8 cellular contexts compared by ENCODE assay signal in the genomic region with DNA sequence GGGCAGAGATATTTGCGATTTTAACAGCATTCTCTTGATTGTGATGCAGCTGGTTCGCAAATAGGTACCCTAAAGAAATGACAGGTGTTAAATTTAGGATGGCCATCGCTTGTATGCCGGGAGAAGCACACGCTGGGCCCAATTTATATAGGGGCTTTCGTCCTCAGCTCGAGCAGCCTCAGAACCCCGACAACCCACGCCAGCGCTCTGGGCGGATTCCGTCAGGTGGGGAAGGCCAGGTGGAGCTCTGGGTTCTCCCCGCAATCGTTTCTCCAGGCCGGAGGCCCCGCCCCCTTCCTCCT. TPM values are rescaled to one million over a fixed set of nuclear protein-coding genes. Genes with fewer than 3 reads are reported as not detected.
A peak's percentile ranks its signal among the peaks of the same experiment; 100 is the strongest.
DNase-seq lines count a peak whose midpoint lies in the region; ATAC-seq and TF ChIP-seq lines count a peak whose summit lies in the region.

No MANE protein-coding gene starts in this region.

- H3K4me3 Mint-ChIP-seq in activated CD8-positive, alpha-beta memory T cell treated with anti-CD3 and anti-CD28 coated beads, Interleukin-2, amount 10 ng/mL, durations not matched to agents 7 days and 5 days = peak overlapping the region; percentile 82

- TF ChIP-seq RAD21 in liver (IDR thresholded peaks at IDR 0.05) = no peak

- peaks cover 9 to 11% of the 10 kb centered on the region in 2 donors for H3K4me1 ChIP-seq in ascending aorta
- H3K4me1 ChIP-seq in liver (ENCODE audit: control insufficient read depth in 4 of 4, insufficient read depth in 4 of 4, low read length in 3 of 4) = peaks cover 5 to 16% (median 9%) of the 10 kb centered on the region in 4 donors
- H3K4me1 ChIP-seq in thymus (ENCODE audit: control insufficient read depth, insufficient read depth, low read length) = peaks cover 8% of the 10 kb centered on the region

- H3K4me3 ChIP-seq in ascending aorta (peak overlapping the region; percentile 93 to 97), liver (ENCODE audit: low read depth in 1 of 3, low read length in 3 of 3) (peak overlapping the region; percentile 85 to 99 (median 90)), thymus (ENCODE audit: low read length) (peak overlapping the region; percentile 88)

- H3K9me3 Mint-ChIP-seq in activated CD8-positive, alpha-beta memory T cell treated with anti-CD3 and anti-CD28 coated beads, Interleukin-2, amount 10 ng/mL, durations not matched to agents 7 days and 5 days (ENCODE audit: low read depth) = peaks cover 7% of the 10 kb centered on the region

- peak overlapping the region; percentile 96 to 97 for H3K27ac ChIP-seq in ascending aorta
- peak overlapping the region; percentile 93 to 94 for H3K27ac ChIP-seq in liver (ENCODE audit: low read depth in 1 of 2, low read length in 2 of 2)
- H3K27ac ChIP-seq in thymus (ENCODE audit: low read depth) = peak overlapping the region; percentile 6

- 6% methylated on average over 16 of the region's 16 CpGs for WGBS in liver
- 3% methylated on average over 16 of the region's 16 CpGs for WGBS in thymus

- ATAC-seq in activated CD8-positive, alpha-beta memory T cell treated with anti-CD3 and anti-CD28 coated beads, Interleukin-2, amount 10 ng/mL, durations not matched to agents 7 days and 5 days = no peak

- H3K36me3 ChIP-seq in ascending aorta (no peaks in the 10 kb centered on the region), liver (ENCODE audit: control insufficient read depth in 4 of 4, insufficient read depth in 3 of 4, low read depth in 1 of 4, low read length in 3 of 4) (peaks cover 0 to 2% (median 0%) of the 10 kb centered on the region in 4 donors), thymus (ENCODE audit: control insufficient read depth, insufficient read depth) (no peaks in the 10 kb centered on the region)

- H3K9ac ChIP-seq in liver (ENCODE audit: low read depth in 1 of 2, low read length in 2 of 2) = no peak overlapping the region

- peak overlapping the region; percentile 95 for H3K27ac Mint-ChIP-seq in activated CD8-positive, alpha-beta memory T cell treated with anti-CD3 and anti-CD28 coated beads, Interleukin-2, amount 10 ng/mL, durations not matched to agents 7 days and 5 days

- H3K27me3 Mint-ChIP-seq in activated CD8-positive, alpha-beta memory T cell treated with anti-CD3 and anti-CD28 coated beads, Interleukin-2, amount 10 ng/mL, durations not matched to agents 7 days and 5 days = no peaks in the 10 kb centered on the region

- intact Hi-C loops in ascending aorta (cut with DNase I) = loop anchor here (2.0 kb wide), 1 partner anchor 77 kb away; the partner anchor contains the start of gene RBM25

- H3K9me3 ChIP-seq in ascending aorta (no peaks in the 10 kb centered on the region), liver (ENCODE audit: control insufficient read depth in 4 of 4, low read length in 3 of 4) (no peaks in the 10 kb centered on the region), thymus (ENCODE audit: control insufficient read depth) (no peaks in the 10 kb centered on the region)

- DNase-seq in activated CD8-positive, alpha-beta memory T cell treated with anti-CD3 and anti-CD28 coated beads, Interleukin-2, amount 10 ng/mL, durations not matched to agents 7 days and 5 days = no peak
- no peak for DNase-seq in activated CD8-positive, alpha-beta memory T cell treated with anti-CD3 and anti-CD28 coated beads, Interleukin-2, amount 50 U/mL, for 4 hours
- DNase-seq in ascending aorta (ENCODE audit: low spot score in 2 of 2) (no peak), NCI-H1436 treated with DMSO at 0.1 percent for 48 hours (lab: John Stamatoyannopoulos, UW) (no peak), NCI-H1436 (lab: John Stamatoyannopoulos, UW) (no peak), NCI-H2227 treated with DMSO at 0.1 percent for 48 hours (lab: John Stamatoyannopoulos, UW) (no peak)

- no peaks in the 10 kb centered on the region for H3K27me3 ChIP-seq in ascending aorta
- H3K27me3 ChIP-seq in liver (ENCODE audit: control insufficient read depth in 4 of 4, insufficient read depth in 4 of 4, low read length in 3 of 4) = no peaks in the 10 kb centered on the region
- H3K27me3 ChIP-seq in thymus (ENCODE audit: control insufficient read depth, insufficient read depth) = no peaks in the 10 kb centered on the region

- H3K4me1 Mint-ChIP-seq in activated CD8-positive, alpha-beta memory T cell treated with anti-CD3 and anti-CD28 coated beads, Interleukin-2, amount 10 ng/mL, durations not matched to agents 7 days and 5 days = peaks cover 20% of the 10 kb centered on the region

- TF ChIP-seq CTCF in ascending aorta (IDR thresholded peaks at IDR 0.05) (no peak), liver (IDR thresholded peaks at IDR 0.05; ENCODE audit: low read depth, low read length, missing input control) (no peak)

- CTCF ChIA-PET in activated CD8-positive, alpha-beta memory T cell treated with anti-CD3 and anti-CD28 coated beads, Interleukin-2, amount 10 ng/mL, durations not matched to agents 7 days and 5 days (lab: Charles Lee) = interaction anchor here (0.7 to 1.1 kb wide), 3 partner anchors 37 to 159 kb away, joined by 3 to 4 read pairs (median 3); partner anchors contain the start of gene RBM25

- peaks cover 23% of the 10 kb centered on the region for H3K36me3 Mint-ChIP-seq in activated CD8-positive, alpha-beta memory T cell treated with anti-CD3 and anti-CD28 coated beads, Interleukin-2, amount 10 ng/mL, durations not matched to agents 7 days and 5 days

TF ChIP-seq in liver, 16 proteins besides CTCF, POLR2A, EP300 and RAD21:
- TF ChIP-seq RXRA (IDR thresholded peaks at IDR 0.05) = no peak
- TF ChIP-seq YY1 (IDR thresholded peaks at IDR 0.05) = peak; percentile 3

RNA-seq across cellular contexts. Expression of gene PSEN1, which starts 0.3 kb away (rescaled TPM):
- total RNA-seq in activated CD8-positive, alpha-beta memory T cell treated with anti-CD3 and anti-CD28 coated beads, Interleukin-2, amount 10 ng/mL, durations not matched to agents 7 days and 5 days = 10 to 100 TPM; 33.9 to 37.3 TPM
- total RNA-seq in ascending aorta (15.2 TPM), liver (10 to 100 TPM; 23.0 to 36.2 TPM)
- polyA plus RNA-seq in liver (10 to 100 TPM; 10.4 to 16.7 TPM), thymus (36.4 TPM)

Comparison
In these comparisons a context has a peak if more than half of its experiments do, and no peak if none do; other contexts are left out.
1. H3K27ac ChIP-seq: peak in every context shown above with its lines; median percentile 96 in ascending aorta; 94 in liver; 6 in thymus.